Comparison of ENCODE assay signal across 8 cellular contexts in genomic region chr1:150321826-150322166, GRCh38. TPM values are rescaled to one million over a fixed set of nuclear protein-coding genes. Genes with fewer than 3 reads are reported as not detected.
DNase-seq lines count a peak whose midpoint lies in the region; ATAC-seq, FAIRE-seq and TF ChIP-seq lines count a peak whose summit lies in the region.

No MANE protein-coding gene starts in this region.

- H2AFZ ChIP-seq in keratinocyte (ENCODE audit: control insufficient read depth, low read length) = peak overlapping the region; percentile 94

- H4K20me1 ChIP-seq in keratinocyte (ENCODE audit: control insufficient read depth, extremely low read depth, insufficient read depth, low read length) = no peaks in the 10 kb centered on the region

- H3K27ac ChIP-seq in cardiac muscle cell (peak overlapping the region; percentile 92), keratinocyte (ENCODE audit: control insufficient read depth, insufficient read depth, low read length) (peak overlapping the region; percentile 88), thoracic aorta (peak overlapping the region; percentile 78 to 90)

- H3K27ac Mint-ChIP-seq in activated naive CD8-positive, alpha-beta T cell treated with anti-CD3 and anti-CD28 coated beads, Interleukin-2, amount 10 ng/mL, durations not matched to agents 7 days and 5 days = peak overlapping the region; percentile 99

- FAIRE-seq in keratinocyte (lab: Jason Lieb, UNC) = no peak

- peak overlapping the region; percentile 80 for H3K4me2 ChIP-seq in keratinocyte (ENCODE audit: control insufficient read depth, extremely low read depth, insufficient read depth, low read depth, low read length)

- H3K9me3 Mint-ChIP-seq in activated naive CD8-positive, alpha-beta T cell treated with anti-CD3 and anti-CD28 coated beads, Interleukin-2, amount 10 ng/mL, durations not matched to agents 7 days and 5 days = no peaks in the 10 kb centered on the region

- peaks cover 37% of the 10 kb centered on the region for H3K79me2 ChIP-seq in keratinocyte (ENCODE audit: control insufficient read depth, insufficient read depth, low read length)

- no peak for DNase-seq in cardiac muscle cell (ENCODE audit: low read depth in 1 of 2, low spot score in 1 of 2)
- DNase-seq in Right ventricle myocardium inferior (ENCODE audit: missing footprints) = no peak
- DNase-seq in activated naive CD8-positive, alpha-beta T cell treated with anti-CD3 and anti-CD28 coated beads, Interleukin-2, amount 10 ng/mL, durations not matched to agents 7 days and 5 days = no peak
- DNase-seq in keratinocyte (ENCODE audit: low read depth, low spot score) = no peak
- no peak for DNase-seq in thoracic aorta (ENCODE audit: low spot score)
- DNase-seq in HT-29 (ENCODE audit: low spot score) = no peak
- no peak for DNase-seq in AG08396 (ENCODE audit: low spot score)

- peaks cover 23% of the 10 kb centered on the region for H3K4me1 Mint-ChIP-seq in activated naive CD8-positive, alpha-beta T cell treated with anti-CD3 and anti-CD28 coated beads, Interleukin-2, amount 10 ng/mL, durations not matched to agents 7 days and 5 days

- no peaks in the 10 kb centered on the region for H3K9me1 ChIP-seq in keratinocyte (ENCODE audit: control insufficient read depth, extremely low read depth, insufficient read depth, low read length)

- peaks cover 17% of the 10 kb centered on the region for H3K36me3 ChIP-seq in cardiac muscle cell
- peaks cover 6 to 10% of the 10 kb centered on the region in 2 experiments for H3K36me3 ChIP-seq in keratinocyte (ENCODE audit: control insufficient read depth in 2 of 2, extremely low read depth in 1 of 2, insufficient read depth in 2 of 2, low read length in 2 of 2)
- H3K36me3 ChIP-seq in thoracic aorta = peaks cover 18% of the 10 kb centered on the region

- peak overlapping the region; percentile 95 for H3K9ac ChIP-seq in keratinocyte (ENCODE audit: control insufficient read depth, extremely low read depth, insufficient read depth, low read length)

- dilution Hi-C loops in keratinocyte (cut with MboI; ENCODE audit: extremely low pct_ligation_motif_present, low sequenced_read_pairs) = no loop called here

- no peak for TF ChIP-seq CTCF in cardiac muscle cell (IDR thresholded peaks at IDR 0.05; ENCODE audit: low read depth, low read length)
- no peak for TF ChIP-seq CTCF in keratinocyte (optimal IDR thresholded peaks at IDR 0.05 in 1 of 3, IDR thresholded peaks at IDR 0.05 in 1 of 3, conservative IDR thresholded peaks at IDR 0.05 in 1 of 3; ENCODE audit: extremely low read depth in 1 of 3, insufficient read depth in 2 of 3, low read length in 3 of 3)
- TF ChIP-seq CTCF in thoracic aorta (IDR thresholded peaks at IDR 0.05) = no peak

- no peaks in the 10 kb centered on the region for H3K27me3 ChIP-seq in cardiac muscle cell
- no peaks in the 10 kb centered on the region for H3K27me3 ChIP-seq in keratinocyte (ENCODE audit: control insufficient read depth, extremely low read depth, insufficient read depth, low read length)
- H3K27me3 ChIP-seq in thoracic aorta (replicated peaks; ENCODE audit: insufficient read depth) = no peaks in the 10 kb centered on the region

- intact Hi-C loops in Right ventricle myocardium inferior (cut with DNase I) = no loop called here

- no peaks in the 10 kb centered on the region for H3K27me3 Mint-ChIP-seq in activated naive CD8-positive, alpha-beta T cell treated with anti-CD3 and anti-CD28 coated beads, Interleukin-2, amount 10 ng/mL, durations not matched to agents 7 days and 5 days

- peak overlapping the region; percentile 86 for H3K4me3 ChIP-seq in cardiac muscle cell
- H3K4me3 ChIP-seq in keratinocyte (ENCODE audit: control insufficient read depth in 2 of 3, extremely low read depth in 1 of 3, insufficient read depth in 2 of 3, low read depth in 1 of 3, low read length in 3 of 3) = peak overlapping the region; percentile 87 to 99 (median 97)
- peak overlapping the region; percentile 77 for H3K4me3 ChIP-seq in thoracic aorta

- POLR2A ChIA-PET in activated naive CD8-positive, alpha-beta T cell treated with anti-CD3 and anti-CD28 coated beads, Interleukin-2, amount 10 ng/mL, durations not matched to agents 7 days and 5 days (lab: Charles Lee) = interaction anchor here (0.6 to 2.5 kb wide), 4 partner anchors 12 to 332 kb away, joined by 3 to 11 read pairs (median 4); partner anchors contain the start of gene RPRD2

- H3K4me1 ChIP-seq in cardiac muscle cell (ENCODE audit: low read depth) (peaks cover 4% of the 10 kb centered on the region), keratinocyte (ENCODE audit: control insufficient read depth, extremely low read depth, insufficient read depth, low read length) (peaks cover 6% of the 10 kb centered on the region), thoracic aorta (ENCODE audit: control insufficient read depth in 1 of 2, low read depth in 2 of 2) (peaks cover 8 to 11% of the 10 kb centered on the region in 2 donors)

- H3K9me3 ChIP-seq in cardiac muscle cell (ENCODE audit: low read depth) = no peaks in the 10 kb centered on the region
- no peaks in the 10 kb centered on the region for H3K9me3 ChIP-seq in keratinocyte (ENCODE audit: control insufficient read depth, low read depth, low read length)
- H3K9me3 ChIP-seq in thoracic aorta = no peaks in the 10 kb centered on the region

- H3K4me3 Mint-ChIP-seq in activated naive CD8-positive, alpha-beta T cell treated with anti-CD3 and anti-CD28 coated beads, Interleukin-2, amount 10 ng/mL, durations not matched to agents 7 days and 5 days = peak overlapping the region; percentile 98

- ATAC-seq in Right ventricle myocardium inferior = no peak
- ATAC-seq in activated naive CD8-positive, alpha-beta T cell treated with anti-CD3 and anti-CD28 coated beads, Interleukin-2, amount 10 ng/mL, durations not matched to agents 7 days and 5 days (ENCODE audit: low read depth) = no peak
- ATAC-seq in thoracic aorta (ENCODE audit: insufficient number of reproducible peaks, low FRiP score, low read depth) = no peak
- ATAC-seq in GM19455 (IDR thresholded peaks at IDR 0.05; ENCODE audit: unreplicated experiment) = no peak

- H3K36me3 Mint-ChIP-seq in activated naive CD8-positive, alpha-beta T cell treated with anti-CD3 and anti-CD28 coated beads, Interleukin-2, amount 10 ng/mL, durations not matched to agents 7 days and 5 days = peaks cover 13% of the 10 kb centered on the region

RNA-seq across cellular contexts. Expression of gene PRPF3, which starts 0.5 kb away (rescaled TPM):
- total RNA-seq in cardiac muscle cell (28.9 and 40.8 TPM in 2 replicates), Right ventricle myocardium inferior (21.9 TPM), thoracic aorta (10 to 100 TPM; 61.3 to 66.5 TPM)
- polyA plus RNA-seq in cardiac muscle cell (27.0 and 37.7 TPM in 2 replicates), keratinocyte (26.6 to 37.1 TPM (median 28.9 TPM) in 3 replicates)
- 100 to 1,000 TPM; 103 to 110 TPM for total RNA-seq in activated naive CD8-positive, alpha-beta T cell treated with anti-CD3 and anti-CD28 coated beads, Interleukin-2, amount 10 ng/mL, durations not matched to agents 7 days and 5 days
- polyA plus RNA-seq in keratinocyte (2011; ENCODE audit: low read depth) = 38.9 TPM
- 16.6 and 22.0 TPM in 2 replicates for polyA plus RNA-seq in keratinocyte (2011; cell fraction: cytosol; rRNA removed)
- 95.2 and 110 TPM in 2 replicates for polyA plus RNA-seq in keratinocyte (2011; cell fraction: nucleus; rRNA removed)
- polyA plus RNA-seq in keratinocyte (2012; ENCODE audit: low replicate concordance) = 29.8 and 30.4 TPM in 2 replicates
- polyA minus RNA-seq in keratinocyte = 16.6 to 35.7 TPM (median 16.8 TPM) in 3 replicates
- 9.2 TPM for polyA minus RNA-seq in keratinocyte (2011; cell fraction: cytosol; rRNA and poly(A)+ RNA removed)
- polyA minus RNA-seq in keratinocyte (2011; cell fraction: nucleus; rRNA and poly(A)+ RNA removed) = 16.8 and 34.9 TPM in 2 replicates
- total RNA-seq in HT-29 (2014; rRNA removed; shearing (Covaris generic)) = 33.8 and 39.5 TPM in 2 replicates

RNA-seq across cellular contexts. Expression of gene MRPS21, which starts 28.1 kb away (rescaled TPM):
- total RNA-seq in cardiac muscle cell (85.8 and 89.9 TPM in 2 replicates), Right ventricle myocardium inferior (70.8 TPM), thoracic aorta (10 to 100 TPM; 30.1 to 39.5 TPM)
- polyA plus RNA-seq in cardiac muscle cell (126 and 133 TPM in 2 replicates), keratinocyte (82.5 to 159 TPM (median 149 TPM) in 3 replicates)
- 10 to 100 TPM; 73.3 to 75.9 TPM for total RNA-seq in activated naive CD8-positive, alpha-beta T cell treated with anti-CD3 and anti-CD28 coated beads, Interleukin-2, amount 10 ng/mL, durations not matched to agents 7 days and 5 days
- 109 TPM for polyA plus RNA-seq in keratinocyte (2011; ENCODE audit: low read depth)
- polyA plus RNA-seq in keratinocyte (2011; cell fraction: cytosol; rRNA removed) = 84.0 and 99.5 TPM in 2 replicates
- polyA plus RNA-seq in keratinocyte (2011; cell fraction: nucleus; rRNA removed) = 99.7 and 104 TPM in 2 replicates
- polyA plus RNA-seq in keratinocyte (2012; ENCODE audit: low replicate concordance) = 79.4 and 106 TPM in 2 replicates
- polyA minus RNA-seq in keratinocyte = 10.4 to 25.6 TPM (median 21.6 TPM) in 3 replicates
- polyA minus RNA-seq in keratinocyte (2011; cell fraction: cytosol; rRNA and poly(A)+ RNA removed) = 28.2 TPM
- 7.7 and 11.6 TPM in 2 replicates for polyA minus RNA-seq in keratinocyte (2011; cell fraction: nucleus; rRNA and poly(A)+ RNA removed)
- total RNA-seq in HT-29 (2014; rRNA removed; shearing (Covaris generic)) = 44.2 and 47.7 TPM in 2 replicates

RNA-seq across cellular contexts. Expression of gene CIART, which starts 39.4 kb away (rescaled TPM):
- total RNA-seq in cardiac muscle cell = 15.4 and 17.7 TPM in 2 replicates
- polyA plus RNA-seq in cardiac muscle cell = 19.0 and 20.6 TPM in 2 replicates
- total RNA-seq in Right ventricle myocardium inferior = 12.8 TPM
- 1 to 10 TPM in 1 of 2 experiments, under 1 TPM in 1; 0.91 to 1.7 TPM for total RNA-seq in activated naive CD8-positive, alpha-beta T cell treated with anti-CD3 and anti-CD28 coated beads, Interleukin-2, amount 10 ng/mL, durations not matched to agents 7 days and 5 days
- 14.5 to 15.6 TPM (median 15.0 TPM) in 3 replicates for polyA plus RNA-seq in keratinocyte
- 27.9 TPM for polyA plus RNA-seq in keratinocyte (2011; ENCODE audit: low read depth)
- 8.9 and 10.7 TPM in 2 replicates for polyA plus RNA-seq in keratinocyte (2011; cell fraction: cytosol; rRNA removed)
- polyA plus RNA-seq in keratinocyte (2011; cell fraction: nucleus; rRNA removed) = 26.5 and 29.7 TPM in 2 replicates
- 7.3 and 35.5 TPM in 2 replicates for polyA plus RNA-seq in keratinocyte (2012; ENCODE audit: low replicate concordance)
- polyA minus RNA-seq in keratinocyte = 11.9 to 18.1 TPM (median 16.5 TPM) in 3 replicates
- 5.2 TPM for polyA minus RNA-seq in keratinocyte (2011; cell fraction: cytosol; rRNA and poly(A)+ RNA removed)
- polyA minus RNA-seq in keratinocyte (2011; cell fraction: nucleus; rRNA and poly(A)+ RNA removed) = 4.9 and 6.9 TPM in 2 replicates
- 1 to 10 TPM; 5.2 to 9.7 TPM for total RNA-seq in thoracic aorta
- total RNA-seq in HT-29 (2014; rRNA removed; shearing (Covaris generic)) = not detected in 2 replicates

RNA-seq across cellular contexts. Expression of gene RPRD2, which starts 42.2 kb away (rescaled TPM):
- total RNA-seq in cardiac muscle cell (17.3 and 24.1 TPM in 2 replicates), Right ventricle myocardium inferior (23.6 TPM), thoracic aorta (10 to 100 TPM; 19.5 to 28.4 TPM)
- polyA plus RNA-seq in cardiac muscle cell (34.8 and 36.1 TPM in 2 replicates), keratinocyte (7.0 to 13.5 TPM (median 9.1 TPM) in 3 replicates)
- 10 to 100 TPM; 42.2 to 42.3 TPM for total RNA-seq in activated naive CD8-positive, alpha-beta T cell treated with anti-CD3 and anti-CD28 coated beads, Interleukin-2, amount 10 ng/mL, durations not matched to agents 7 days and 5 days
- 10.6 TPM for polyA plus RNA-seq in keratinocyte (2011; ENCODE audit: low read depth)
- 7.8 and 10.4 TPM in 2 replicates for polyA plus RNA-seq in keratinocyte (2011; cell fraction: cytosol; rRNA removed)
- polyA plus RNA-seq in keratinocyte (2011; cell fraction: nucleus; rRNA removed) = 16.2 and 18.4 TPM in 2 replicates
- polyA plus RNA-seq in keratinocyte (2012; ENCODE audit: low replicate concordance) = 9.6 and 10.5 TPM in 2 replicates
- polyA minus RNA-seq in keratinocyte = 9.2 to 19.5 TPM (median 11.8 TPM) in 3 replicates
- 6.9 TPM for polyA minus RNA-seq in keratinocyte (2011; cell fraction: cytosol; rRNA and poly(A)+ RNA removed)
- polyA minus RNA-seq in keratinocyte (2011; cell fraction: nucleus; rRNA and poly(A)+ RNA removed) = 11.4 and 21.6 TPM in 2 replicates
- total RNA-seq in HT-29 (2014; rRNA removed; shearing (Covaris generic)) = 6.7 and 8.0 TPM in 2 replicates

RNA-seq across cellular contexts. Expression of gene C1orf54, which starts 49.2 kb away (rescaled TPM):
- total RNA-seq in cardiac muscle cell (9.2 and 11.1 TPM in 2 replicates), Right ventricle myocardium inferior (15.8 TPM), thoracic aorta (10 to 100 TPM in 1 of 2 donors, 1 to 10 TPM in 1; 6.8 to 27.9 TPM)
- polyA plus RNA-seq in cardiac muscle cell (35.6 and 37.2 TPM in 2 replicates), keratinocyte (0.94 to 2.0 TPM (median 1.4 TPM) in 3 replicates)
- 1 to 10 TPM; 1.7 to 3.5 TPM for total RNA-seq in activated naive CD8-positive, alpha-beta T cell treated with anti-CD3 and anti-CD28 coated beads, Interleukin-2, amount 10 ng/mL, durations not matched to agents 7 days and 5 days
- polyA plus RNA-seq in keratinocyte (2011; ENCODE audit: low read depth) = 13.5 TPM
- polyA plus RNA-seq in keratinocyte (2011; cell fraction: cytosol; rRNA removed) = 1.1 and 1.4 TPM in 2 replicates
- polyA plus RNA-seq in keratinocyte (2011; cell fraction: nucleus; rRNA removed) = 3.9 and 6.3 TPM in 2 replicates
- polyA plus RNA-seq in keratinocyte (2012; ENCODE audit: low replicate concordance) = 1.3 and 7.0 TPM in 2 replicates
- polyA minus RNA-seq in keratinocyte = 0.99 to 1.9 TPM in 2 of 3 replicates, not detected in the other
- polyA minus RNA-seq in keratinocyte (2011; cell fraction: cytosol; rRNA and poly(A)+ RNA removed) = not detected
- polyA minus RNA-seq in keratinocyte (2011; cell fraction: nucleus; rRNA and poly(A)+ RNA removed) = 0.74 and 1.3 TPM in 2 replicates
- 0.20 and 0.29 TPM in 2 replicates for total RNA-seq in HT-29 (2014; rRNA removed; shearing (Covaris generic))
